In the genomic region with DNA sequence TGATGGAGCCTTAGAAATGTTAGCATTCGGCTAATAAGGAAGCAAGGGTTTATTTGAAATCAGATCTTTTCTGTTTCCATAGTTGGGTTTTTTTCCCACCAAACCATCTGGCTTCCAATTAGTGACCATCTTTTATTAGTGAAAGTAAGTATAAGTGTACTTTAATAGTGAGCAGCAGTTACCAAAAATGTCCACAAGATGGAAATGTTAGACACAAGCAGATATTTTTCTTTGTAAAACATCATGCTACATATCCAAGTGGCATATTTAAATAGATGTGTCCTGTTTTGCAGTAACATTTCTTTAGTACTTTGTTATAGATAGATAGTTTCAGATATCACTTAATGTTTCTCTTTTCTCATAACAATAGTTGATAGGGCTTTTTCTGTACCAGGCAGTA, we compare ENCODE assay signal across 8 cellular contexts. TPM values are rescaled to one million over a fixed set of nuclear protein-coding genes. Genes with fewer than 3 reads are reported as not detected.
DNase-seq lines count a peak whose midpoint lies in the region; ATAC-seq and TF ChIP-seq lines count a peak whose summit lies in the region.

No MANE protein-coding gene starts in this region.

- no peaks in the 10 kb centered on the region for H3K36me3 ChIP-seq in CD8-positive, alpha-beta T cell (ENCODE audit: insufficient read depth, low read length)
- H3K36me3 ChIP-seq in left ventricle myocardium inferior (peaks cover 5% of the 10 kb centered on the region), uterus (no peaks in the 10 kb centered on the region)

- peak; percentile 42 for TF ChIP-seq CTCF in CD8-positive, alpha-beta T cell (IDR thresholded peaks at IDR 0.05)
- peak; percentile 68 for TF ChIP-seq CTCF in left ventricle myocardium inferior (IDR thresholded peaks at IDR 0.05; ENCODE audit: borderline replicate concordance)
- peak; percentile 33 to 61 (median 43) for TF ChIP-seq CTCF in uterus (IDR thresholded peaks at IDR 0.05)

- no peaks in the 10 kb centered on the region for H3K4me1 ChIP-seq in CD8-positive, alpha-beta T cell (ENCODE audit: insufficient read depth, low read length)
- H3K4me1 ChIP-seq in left ventricle myocardium inferior (no peaks in the 10 kb centered on the region), uterus (no peaks in the 10 kb centered on the region)

- POLR2A ChIA-PET in CD8-positive, alpha-beta T cell (lab: Charles Lee), result no interaction called here

- H3K27me3 Mint-ChIP-seq in CD8-positive, alpha-beta T cell (ENCODE audit: low read depth), result no peaks in the 10 kb centered on the region
- H3K27me3 Mint-ChIP-seq in activated naive CD8-positive, alpha-beta T cell treated with anti-CD3 and anti-CD28 coated beads for 36 hours, result no peaks in the 10 kb centered on the region

- no peak overlapping the region for H3K4me3 Mint-ChIP-seq in CD8-positive, alpha-beta T cell
- no peak overlapping the region for H3K4me3 Mint-ChIP-seq in activated naive CD8-positive, alpha-beta T cell treated with anti-CD3 and anti-CD28 coated beads for 36 hours

- H3K27me3 ChIP-seq in CD8-positive, alpha-beta T cell (ENCODE audit: insufficient read depth, low read length), result no peaks in the 10 kb centered on the region
- H3K27me3 ChIP-seq in left ventricle myocardium inferior (ENCODE audit: low read depth) (no peaks in the 10 kb centered on the region), uterus (no peaks in the 10 kb centered on the region)

- intact Hi-C loops in CD8-positive, alpha-beta T cell (cut with DNase I, micrococcal nuclease), result no loop called here
- intact Hi-C loops in left ventricle myocardium inferior (cut with micrococcal nuclease), result loop anchor here (10.0 kb wide), 1 partner anchor 186 kb away; no protein-coding TSS in a partner anchor
- intact Hi-C loops in uterus (cut with DNase I; ENCODE audit: low total_unique reads), result no loop called here

- no peak for DNase-seq in CD8-positive, alpha-beta T cell
- DNase-seq in SW480 (ENCODE audit: low spot score) (peak; percentile 30), left ventricle myocardium inferior (no peak), uterus (no peak), T-helper 9 cell (no peak)
- no peak for DNase-seq in activated naive CD8-positive, alpha-beta T cell treated with anti-CD3 and anti-CD28 coated beads for 36 hours

- TF ChIP-seq POLR2A in uterus (IDR thresholded peaks at IDR 0.05), result no peak

- no peak for ATAC-seq in CD8-positive, alpha-beta T cell
- ATAC-seq in HG03159 (IDR thresholded peaks at IDR 0.05; ENCODE audit: unreplicated experiment) (peak; percentile 49), GM19023 (IDR thresholded peaks at IDR 0.05; ENCODE audit: unreplicated experiment) (no peak)

- no peaks in the 10 kb centered on the region for H3K9me3 ChIP-seq in CD8-positive, alpha-beta T cell (ENCODE audit: low read length)
- H3K9me3 ChIP-seq in left ventricle myocardium inferior (replicated peaks) (no peaks in the 10 kb centered on the region), uterus (no peaks in the 10 kb centered on the region)

- H3K27ac ChIP-seq in CD8-positive, alpha-beta T cell (ENCODE audit: low read depth, low read length), result no peak overlapping the region
- H3K27ac ChIP-seq in left ventricle myocardium inferior (replicated peaks) (no peak overlapping the region), uterus (no peak overlapping the region)

- CTCF ChIA-PET in CD8-positive, alpha-beta T cell (lab: Charles Lee), result no interaction called here

- H3K36me3 Mint-ChIP-seq in CD8-positive, alpha-beta T cell, result peaks cover 49% of the 10 kb centered on the region
- peaks cover 35% of the 10 kb centered on the region for H3K36me3 Mint-ChIP-seq in activated naive CD8-positive, alpha-beta T cell treated with anti-CD3 and anti-CD28 coated beads for 36 hours

- no peak overlapping the region for H3K27ac Mint-ChIP-seq in CD8-positive, alpha-beta T cell
- no peak overlapping the region for H3K27ac Mint-ChIP-seq in activated naive CD8-positive, alpha-beta T cell treated with anti-CD3 and anti-CD28 coated beads for 36 hours

- no peaks in the 10 kb centered on the region for H3K4me1 Mint-ChIP-seq in CD8-positive, alpha-beta T cell (ENCODE audit: low read depth)
- peaks cover 19% of the 10 kb centered on the region for H3K4me1 Mint-ChIP-seq in activated naive CD8-positive, alpha-beta T cell treated with anti-CD3 and anti-CD28 coated beads for 36 hours

- no peak overlapping the region for H3K4me3 ChIP-seq in CD8-positive, alpha-beta T cell (ENCODE audit: low read depth, low read length)
- H3K4me3 ChIP-seq in left ventricle myocardium inferior (no peak overlapping the region), uterus (no peak overlapping the region)

- no peaks in the 10 kb centered on the region for H3K9me3 Mint-ChIP-seq in CD8-positive, alpha-beta T cell
- no peaks in the 10 kb centered on the region for H3K9me3 Mint-ChIP-seq in activated naive CD8-positive, alpha-beta T cell treated with anti-CD3 and anti-CD28 coated beads for 36 hours

RNA-seq across cellular contexts. Expression of a gene that starts 28.8 kb away (rescaled TPM):
- total RNA-seq in CD8-positive, alpha-beta T cell, result 10 to 100 TPM; 24.5 to 27.5 TPM
- total RNA-seq in left ventricle myocardium inferior (12.8 TPM), uterus (10 to 100 TPM in 2 of 4 donors, 1 to 10 TPM in 2; 8.0 to 58.2 (median 14.1) TPM)
- total RNA-seq in activated naive CD8-positive, alpha-beta T cell treated with anti-CD3 and anti-CD28 coated beads for 36 hours, result 10 to 100 TPM; 58.1 to 59.7 TPM

RNA-seq across cellular contexts. Expression of a gene that starts 40.2 kb away (rescaled TPM):
- 1 to 10 TPM; 3.3 to 4.3 TPM for total RNA-seq in CD8-positive, alpha-beta T cell
- total RNA-seq in left ventricle myocardium inferior, result 30.8 TPM
- 10 to 100 TPM in 2 of 4 donors, 1 to 10 TPM in 2; 7.4 to 17.4 (median 12.7) TPM for total RNA-seq in uterus
- not detected for total RNA-seq in activated naive CD8-positive, alpha-beta T cell treated with anti-CD3 and anti-CD28 coated beads for 36 hours
